In genomic region chr19:11097367-11097766, GRCh38 we compare ENCODE assay signal across 1 cellular context.
TF ChIP-seq lines count a peak whose summit lies in the region.

No MANE protein-coding gene starts in this region.

TF ChIP-seq in HepG2, 621 proteins besides CTCF, POLR2A, EP300 and RAD21:
- TF ChIP-seq BCL6 (CRISPR knock-in tag; IDR thresholded peaks at IDR 0.05) = peak; percentile 31; the same call in 1 of the 2 replicates
